In genomic region chr3:76970006-76970680, GRCh38 we compare ENCODE assay signal across 20 cellular contexts.
"Had no signal": no experiment of that assay in that cellular context is flagged by ENCODE, and none has a peak within 500 bp of the region (broad histone marks: within the 10 kb centered on the region; RNA-seq: fewer than 3 reads in every experiment).

No MANE protein-coding gene starts in this region.

- H3K4me3 ChIP-seq: ovary, skin epidermis, thyroid gland, upper lobe of left lung, vagina had no signal

- H3K4me1 ChIP-seq: thyroid gland, upper lobe of left lung, vagina had no signal

- H3K27me3 ChIP-seq: ovary, thyroid gland, upper lobe of left lung, vagina had no signal

- H3K27ac ChIP-seq: ovary, skin epidermis, thyroid gland, upper lobe of left lung, vagina had no signal

- H3K9me3 ChIP-seq: ovary, thyroid gland, upper lobe of left lung, vagina had no signal

- DNase-seq: activated CD4-positive, alpha-beta T cell treated with anti-CD3 and anti-CD28 coated beads for 36 hours; activated CD4-positive, alpha-beta T cell treated with anti-CD3 and anti-CD28 coated beads, Interleukin-2, amount 50 U/mL, for 4 hours; activated CD4-positive, CD25-positive, alpha-beta regulatory T cell; activated naive CD4-positive, alpha-beta T cell treated with Interleukin-2 at 50 U/mL for 16 hours; activated T-cell treated with anti-CD3 and anti-CD28 coated beads for 4 hours; activated T-cell treated with anti-CD3 and anti-CD28 coated beads, Interleukin-2, amount 50 U/mL, for 72 hours; anterior cingulate cortex; caudate nucleus; effector CD4-positive, alpha-beta T cell; islet precursor cell; left cardiac atrium; left ventricle myocardium superior; naive thymus-derived CD8-positive, alpha-beta T cell; ovary; stimulated activated CD4-positive, alpha-beta T cell treated with anti-CD3 and anti-CD28 coated beads, Interleukin-4, amount 100 ng/mL, for 24 hours; substantia nigra; thyroid gland; upper lobe of left lung had no signal

- H3K36me3 ChIP-seq: ovary, thyroid gland, upper lobe of left lung, vagina had no signal
